In genomic region chr12:122676781-122677180, GRCh38 we compare ENCODE assay signal across 9 cellular contexts. TPM values are rescaled to one million over a fixed set of nuclear protein-coding genes. Genes with fewer than 3 reads are reported as not detected.
"Had no signal": no experiment of that assay in that cellular context is flagged by ENCODE, and none has a peak within 500 bp of the region (broad histone marks: within the 10 kb centered on the region; RNA-seq: fewer than 3 reads in every experiment).

No MANE protein-coding gene starts in this region.

RNA-seq across cellular contexts. Expression of gene HCAR2, which starts 26.4 kb away (rescaled TPM):
- total RNA-seq: kidney, kidney epithelial cell, left lobe of liver, lung microvascular endothelial cell, mucosa of gallbladder, myocyte had no signal
- polyA plus RNA-seq: immature natural killer cell had no signal

RNA-seq across cellular contexts. Expression of gene HCAR3, which starts 39.8 kb away (rescaled TPM):
- total RNA-seq: kidney, kidney epithelial cell, left lobe of liver, left ventricle myocardium inferior, lung microvascular endothelial cell, mucosa of gallbladder, myocyte had no signal
- polyA plus RNA-seq: immature natural killer cell had no signal

RNA-seq across cellular contexts. Expression of gene HCAR1, which starts 53.9 kb away (rescaled TPM):
- total RNA-seq: left lobe of liver, left ventricle myocardium inferior, lung microvascular endothelial cell, mononuclear cell, myocyte had no signal
- polyA plus RNA-seq: immature natural killer cell had no signal
